In genomic region chr10:121112618-121113384, GRCh38 we compare ENCODE assay signal across 11 cellular contexts.
A peak's percentile ranks its signal among the peaks of the same experiment; 100 is the strongest.
DNase-seq lines count a peak whose midpoint lies in the region; ATAC-seq and TF ChIP-seq lines count a peak whose summit lies in the region.
"Had no signal": no experiment of that assay in that cellular context is flagged by ENCODE, and none has a peak within 500 bp of the region (broad histone marks: within the 10 kb centered on the region; RNA-seq: fewer than 3 reads in every experiment).

No MANE protein-coding gene starts in this region.

- no peak for TF ChIP-seq EP300 in transverse colon (IDR thresholded peaks at IDR 0.05; ENCODE audit: low read depth)

- H3K9me3 ChIP-seq in upper lobe of right lung (peaks cover 4% of the 10 kb centered on the region), transverse colon (peaks cover 0 to 6% of the 10 kb centered on the region in 2 donors)

- H3K27me3 ChIP-seq in upper lobe of right lung (no peaks in the 10 kb centered on the region), transverse colon (no peaks in the 10 kb centered on the region)

- WGBS in transverse colon (ENCODE audit: low coverage in 1 of 2), 2 donors = 80% methylated on average over 10 of the region's 10 CpGs; no CpG with 5 or more reads in 1 of the 2 donors

- TF ChIP-seq CTCF in upper lobe of right lung (IDR thresholded peaks at IDR 0.05) (no peak), transverse colon (IDR thresholded peaks at IDR 0.05) (no peak)

- ATAC-seq in upper lobe of right lung = peak; percentile 16
- no peak for ATAC-seq in GM18867 (IDR thresholded peaks at IDR 0.05; ENCODE audit: unreplicated experiment)
- ATAC-seq: activated naive CD8-positive, alpha-beta T cell treated with anti-CD3 and anti-CD28 coated beads, Interleukin-2, amount 50 U/mL, for 24 hours had no signal

- TF ChIP-seq POLR2A in transverse colon (IDR thresholded peaks at IDR 0.05) = no peak

- no peaks in the 10 kb centered on the region for H3K36me3 ChIP-seq in upper lobe of right lung
- H3K36me3 ChIP-seq in transverse colon = no peaks in the 10 kb centered on the region

- H3K4me3 ChIP-seq in upper lobe of right lung (no peak overlapping the region), transverse colon (no peak overlapping the region)

- in situ Hi-C loops in transverse colon (cut with MboI; ENCODE audit: low pct_ligation_motif_present in 1 of 4, low pct_unique_long_range_greater_than_20kb in 1 of 4, low sequenced_read_pairs in 3 of 4) = no loop called here

- H3K4me1 ChIP-seq in upper lobe of right lung = no peaks in the 10 kb centered on the region
- H3K4me1 ChIP-seq in transverse colon = no peaks in the 10 kb centered on the region

- intact Hi-C loops in upper lobe of right lung (cut with DNase I) = no loop called here
- intact Hi-C loops in transverse colon (cut with DNase I; ENCODE audit: low total_unique reads) = no loop called here

- H3K27ac ChIP-seq in upper lobe of right lung (peak overlapping the region; percentile 14), transverse colon (no peak overlapping the region)

- peak; percentile 1 for DNase-seq in NCI-H510A treated with DMSO at 0.1 percent for 48 hours (lab: John Stamatoyannopoulos, UW)
- no peak for DNase-seq in NCI-H510A (lab: John Stamatoyannopoulos, UW)
- peak; percentile 92 for DNase-seq in NCI-H69 (lab: John Stamatoyannopoulos, UW)
- DNase-seq in iPS-NIHi11 (ENCODE audit: low spot score) = peak; percentile 63
- DNase-seq in upper lobe of right lung = no peak
- no peak for DNase-seq in SW 1271 (lab: John Stamatoyannopoulos, UW)
- no peak for DNase-seq in transverse colon
- DNase-seq: activated naive CD8-positive, alpha-beta T cell treated with anti-CD3 and anti-CD28 coated beads, Interleukin-2, amount 50 U/mL, for 24 hours; immature natural killer cell; NCI-H526 had no signal

Comparison
In these comparisons a context has a peak if more than half of its experiments do, and no peak if none do; other contexts are left out.
1. DNase-seq: peak in NCI-H510A treated with DMSO at 0.1 percent for 48 hours (single experiment), NCI-H69 (single experiment) and iPS-NIHi11 (single experiment); none in NCI-H510A (single experiment), upper lobe of right lung (single experiment), SW 1271 (0 of 2) and transverse colon (single experiment).